9 cellular contexts compared by ENCODE assay signal in the genomic region with DNA sequence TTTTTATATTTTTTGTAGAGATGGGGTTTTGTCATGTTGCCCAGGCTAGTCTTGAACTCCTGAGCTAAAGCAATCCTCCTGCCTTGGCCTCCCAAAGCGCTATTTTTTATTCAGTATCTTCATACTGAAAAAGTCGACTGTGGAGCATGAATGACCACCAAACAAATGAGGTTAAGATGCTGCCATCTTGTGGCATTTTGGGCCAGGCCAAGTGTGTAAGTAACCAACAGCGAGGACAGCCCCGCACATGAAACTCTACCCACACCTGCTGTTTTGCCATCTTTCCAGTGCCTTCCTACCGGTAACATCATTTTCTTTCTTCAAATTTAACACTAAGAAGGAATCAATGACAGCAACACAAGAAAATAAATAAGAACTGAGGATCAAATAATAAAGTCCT. TPM values are rescaled to one million over a fixed set of nuclear protein-coding genes. Genes with fewer than 3 reads are reported as not detected.
DNase-seq lines count a peak whose midpoint lies in the region; ATAC-seq and TF ChIP-seq lines count a peak whose summit lies in the region.
"Had no signal": no experiment of that assay in that cellular context is flagged by ENCODE, and none has a peak within 500 bp of the region (broad histone marks: within the 10 kb centered on the region; RNA-seq: fewer than 3 reads in every experiment).

No MANE protein-coding gene starts in this region.

- no peak for ATAC-seq in T-helper 17 cell

- H3K4me2 ChIP-seq in osteoblast (ENCODE audit: insufficient read depth, low read length): no peak overlapping the region

- peak; percentile 56 for TF ChIP-seq CTCF in brain microvascular endothelial cell (IDR thresholded peaks at IDR 0.05; ENCODE audit: low read depth, low read length, missing control alignments)
- TF ChIP-seq CTCF in osteoblast (IDR thresholded peaks at IDR 0.05; ENCODE audit: extremely low read depth, low read depth, low read length): peak; percentile 26

- H3K4me1 ChIP-seq in osteoblast (ENCODE audit: insufficient read depth, low read length): peaks cover 13% of the 10 kb centered on the region

- H3K27ac Mint-ChIP-seq in T-helper 17 cell: no peak overlapping the region
- H3K27ac Mint-ChIP-seq: activated naive CD8-positive, alpha-beta T cell had no signal

- H3K4me3 ChIP-seq in brain microvascular endothelial cell (ENCODE audit: low read depth, low read length): no peak overlapping the region
- no peak overlapping the region for H3K4me3 ChIP-seq in osteoblast (ENCODE audit: insufficient read depth, low read length)

- H3K27ac ChIP-seq in brain microvascular endothelial cell: no peak overlapping the region
- H3K27ac ChIP-seq in osteoblast (ENCODE audit: low read depth, low read length): no peak overlapping the region

- H3K9me3 ChIP-seq in osteoblast (ENCODE audit: low read depth, low read length) (no peaks in the 10 kb centered on the region), T-helper 17 cell (ENCODE audit: control insufficient read depth, low read length, poor library complexity, severe bottlenecking) (no peaks in the 10 kb centered on the region)

- in situ Hi-C loops in brain microvascular endothelial cell (cut with HindIII; ENCODE audit: low pct_ligation_motif_present, low sequenced_read_pairs): no loop called here

- no peaks in the 10 kb centered on the region for H3K79me2 ChIP-seq in osteoblast (ENCODE audit: insufficient read depth, low read length)

- H3K4me1 Mint-ChIP-seq in T-helper 17 cell: no peaks in the 10 kb centered on the region

- DNase-seq in NCI-H2081 (lab: John Stamatoyannopoulos, UW) (peak; percentile 0 to 21), NCI-H2081 treated with DMSO at 0.1 percent for 48 hours (lab: John Stamatoyannopoulos, UW) (no peak), NCI-H1105 (lab: John Stamatoyannopoulos, UW) (peak; percentile 29), brain microvascular endothelial cell (peak; percentile 16), osteoblast (ENCODE audit: insufficient read length, low spot score, missing footprints) (no peak), NCI-H1048 (lab: John Stamatoyannopoulos, UW) (no peak), T-helper 17 cell (no peak)
- DNase-seq in activated naive CD4-positive, alpha-beta T cell treated with anti-CD3 and anti-CD28 coated beads, Interleukin-2, amount 50 U/mL, for 16 hours: no peak

- no peaks in the 10 kb centered on the region for H3K27me3 Mint-ChIP-seq in T-helper 17 cell
- H3K27me3 Mint-ChIP-seq: activated naive CD8-positive, alpha-beta T cell had no signal

- H3K36me3 ChIP-seq in brain microvascular endothelial cell (replicated peaks) (no peaks in the 10 kb centered on the region), osteoblast (ENCODE audit: insufficient read depth, low read length) (no peaks in the 10 kb centered on the region)

- H4K20me1 ChIP-seq in osteoblast (ENCODE audit: insufficient read depth, low read length): no peaks in the 10 kb centered on the region

- H3K36me3 Mint-ChIP-seq in T-helper 17 cell (ENCODE audit: low read depth): peaks cover 2% of the 10 kb centered on the region
- H3K36me3 Mint-ChIP-seq: activated naive CD8-positive, alpha-beta T cell had no signal

- no peak overlapping the region for H2AFZ ChIP-seq in osteoblast (ENCODE audit: low read length)

- no peaks in the 10 kb centered on the region for H3K27me3 ChIP-seq in brain microvascular endothelial cell (replicated peaks)
- H3K27me3 ChIP-seq in osteoblast (ENCODE audit: insufficient read depth, low read length): no peaks in the 10 kb centered on the region

- H3K4me3 Mint-ChIP-seq in T-helper 17 cell: no peak overlapping the region
- H3K4me3 Mint-ChIP-seq: activated naive CD8-positive, alpha-beta T cell had no signal

RNA-seq across cellular contexts. Expression of gene AQP11, which starts 32.2 kb away (rescaled TPM):
- total RNA-seq in osteoblast (2.9 and 4.4 TPM in 2 replicates), T-helper 17 cell (under 1 TPM in 1 of 2 donors, not detected in 1; 0.16 TPM)

Comparison
In these comparisons a context has a peak if more than half of its experiments do, and no peak if none do; other contexts are left out.
1. DNase-seq: peak in NCI-H2081 (2 of 2), NCI-H1105 (single experiment) and brain microvascular endothelial cell (single experiment); none in NCI-H2081 treated with DMSO at 0.1 percent for 48 hours (single experiment), osteoblast (single experiment), NCI-H1048 (single experiment), T-helper 17 cell (0 of 3) and activated naive CD4-positive, alpha-beta T cell treated with anti-CD3 and anti-CD28 coated beads, Interleukin-2, amount 50 U/mL, for 16 hours (single experiment).